8 cellular contexts compared by ENCODE assay signal in genomic region chr2:68185541-68186164, GRCh38. TPM values are rescaled to one million over a fixed set of nuclear protein-coding genes. Genes with fewer than 3 reads are reported as not detected.
DNase-seq lines count a peak whose midpoint lies in the region; TF ChIP-seq lines count a peak whose summit lies in the region.

No MANE protein-coding gene starts in this region.

- no peaks in the 10 kb centered on the region for H3K9me3 ChIP-seq in sigmoid colon

- H3K4me1 ChIP-seq in sigmoid colon = peaks cover 0 to 12% (median 0%) of the 10 kb centered on the region in 4 donors

- 54 to 61% methylated on average over 5 of the region's 5 CpGs for WGBS in sigmoid colon, 2 donors

- H3K4me3 ChIP-seq in fibroblast of the aortic adventitia (ENCODE audit: low read depth, low read length) (no peak overlapping the region), sigmoid colon (no peak overlapping the region)

- intact Hi-C loops in sigmoid colon (cut with DNase I) = no loop called here

- no peak for TF ChIP-seq POLR2A in sigmoid colon (IDR thresholded peaks at IDR 0.05)

- H3K27ac ChIP-seq in sigmoid colon = no peak overlapping the region

- no peak for TF ChIP-seq EP300 in sigmoid colon (IDR thresholded peaks at IDR 0.05)

- peak; percentile 66 for DNase-seq in ACHN
- DNase-seq in GM13976 (ENCODE audit: low spot score) = peak; percentile 31
- DNase-seq in NCI-H460 (ENCODE audit: extremely low read depth, low read depth) = peak; percentile 43
- peak; percentile 53 for DNase-seq in activated T-cell treated with anti-CD3 and anti-CD28 coated beads for 1 hour (ENCODE audit: low read depth)
- peak; percentile 44 for DNase-seq in fibroblast of the aortic adventitia (ENCODE audit: low read depth)
- peak; percentile 56 for DNase-seq in stimulated activated CD4-positive, alpha-beta T cell treated with anti-CD3 and anti-CD28 coated beads, Interleukin-12 subunit alpha, Interleukin-12 subunit beta, amount 100 ng/mL, for 4 hours
- DNase-seq in inferior parietal cortex (ENCODE audit: extremely low spot score) = no peak
- DNase-seq in sigmoid colon = no peak

- H3K36me3 ChIP-seq in sigmoid colon = peaks cover 0 to 26% (median 0%) of the 10 kb centered on the region in 4 donors

- in situ Hi-C loops in ACHN (cut with HindIII; ENCODE audit: low pct_ligation_motif_present, low pct_unique_long_range_greater_than_20kb, low sequenced_read_pairs) (no loop called here), GM13976 (cut with MboI; ENCODE audit: low sequenced_read_pairs, unreplicated experiment) (no loop called here)

- peak; percentile 33 for TF ChIP-seq CTCF in GM13976 (IDR thresholded peaks at IDR 0.05; ENCODE audit: borderline replicate concordance, control extremely low read depth, extremely low read depth, insufficient read depth, missing control alignments)
- peak; percentile 62 for TF ChIP-seq CTCF in fibroblast of the aortic adventitia (IDR thresholded peaks at IDR 0.05; ENCODE audit: insufficient read depth, low read length)
- TF ChIP-seq CTCF in sigmoid colon (IDR thresholded peaks at IDR 0.05) = peak in 1 of 4 experiments; percentile 26

- no peaks in the 10 kb centered on the region for H3K27me3 ChIP-seq in sigmoid colon

RNA-seq across cellular contexts. Expression of gene PNO1, which starts 28.0 kb away (rescaled TPM):
- total RNA-seq in NCI-H460 (2014; rRNA removed; shearing (Covaris generic)) = 59.2 and 61.6 TPM in 2 replicates
- polyA plus RNA-seq in NCI-H460 (2014; cell fraction: nucleus; rRNA removed) = 25.3 and 31.2 TPM in 2 replicates
- total RNA-seq in fibroblast of the aortic adventitia (ENCODE audit: low replicate concordance) (4.1 and 9.5 TPM in 2 replicates), sigmoid colon (10 to 100 TPM in 3 of 4 donors, 1 to 10 TPM in 1; 9.1 to 20.7 (median 17.2) TPM)
- 10 to 100 TPM in 1 of 3 donors, 1 to 10 TPM in 2; 6.0 to 10.5 (median 7.9) TPM for polyA plus RNA-seq in sigmoid colon

Comparison
In these comparisons a context has a peak if more than half of its experiments do, and no peak if none do; other contexts are left out.
1. DNase-seq: peak in ACHN (single experiment), GM13976 (single experiment), NCI-H460 (single experiment), activated T-cell treated with anti-CD3 and anti-CD28 coated beads for 1 hour (single experiment), fibroblast of the aortic adventitia (single experiment) and stimulated activated CD4-positive, alpha-beta T cell treated with anti-CD3 and anti-CD28 coated beads, Interleukin-12 subunit alpha, Interleukin-12 subunit beta, amount 100 ng/mL, for 4 hours (single experiment); none in inferior parietal cortex (single experiment) and sigmoid colon (single experiment).